In the genomic region with DNA sequence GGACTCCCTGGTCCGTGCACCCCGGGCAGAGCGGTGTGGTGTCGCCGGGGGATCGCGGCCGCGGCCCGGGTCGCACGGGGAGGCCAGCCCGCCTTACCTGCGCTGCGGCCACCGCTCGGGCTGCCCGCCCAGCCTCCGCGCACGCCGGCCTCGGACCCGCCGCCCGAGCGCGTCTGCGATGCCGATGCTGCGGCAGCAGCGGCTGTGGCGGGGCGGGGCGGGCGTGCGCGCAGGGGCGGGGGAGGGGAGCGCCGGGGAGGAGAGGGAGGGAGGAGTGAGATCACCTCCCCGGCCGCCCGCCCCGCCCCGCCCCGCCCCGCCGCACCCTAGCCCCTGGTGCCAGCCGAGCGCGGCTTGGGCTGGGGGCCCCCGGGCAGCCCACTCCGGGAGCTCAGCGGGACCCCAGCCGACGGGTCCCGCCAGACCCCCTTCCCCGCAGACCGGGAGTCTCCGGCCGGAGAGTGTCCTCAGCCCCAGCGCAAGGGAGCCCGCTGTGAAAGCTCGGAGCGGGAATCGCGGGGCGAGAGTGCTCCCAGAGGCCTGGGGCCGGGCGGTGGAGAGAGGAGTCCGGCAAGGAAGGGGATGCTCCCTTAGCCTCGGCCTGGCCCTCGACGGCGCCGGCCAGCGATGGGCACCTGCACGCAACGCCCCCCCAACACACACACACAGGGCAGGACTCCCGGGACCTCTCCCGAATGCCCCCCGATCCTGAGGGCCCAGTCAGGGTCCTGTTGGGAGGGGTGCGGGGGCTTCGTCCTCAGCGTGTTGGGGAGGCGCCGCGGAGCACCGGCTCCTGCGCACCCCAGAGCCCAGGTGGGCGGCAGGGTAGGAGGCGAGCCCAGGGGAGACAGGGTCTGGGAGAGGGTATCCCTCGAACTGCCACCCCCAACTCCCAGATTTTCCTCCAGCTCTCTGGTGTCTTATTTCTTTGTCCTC, we compare ENCODE assay signal across 9 cellular contexts. TPM values are rescaled to one million over a fixed set of nuclear protein-coding genes. Genes with fewer than 3 reads are reported as not detected.
A peak's percentile ranks its signal among the peaks of the same experiment; 100 is the strongest.
DNase-seq lines count a peak whose midpoint lies in the region; ATAC-seq, FAIRE-seq and TF ChIP-seq lines count a peak whose summit lies in the region.
"Had no signal": no experiment of that assay in that cellular context is flagged by ENCODE, and none has a peak within 500 bp of the region (broad histone marks: within the 10 kb centered on the region; RNA-seq: fewer than 3 reads in every experiment).

A gene with protein sequence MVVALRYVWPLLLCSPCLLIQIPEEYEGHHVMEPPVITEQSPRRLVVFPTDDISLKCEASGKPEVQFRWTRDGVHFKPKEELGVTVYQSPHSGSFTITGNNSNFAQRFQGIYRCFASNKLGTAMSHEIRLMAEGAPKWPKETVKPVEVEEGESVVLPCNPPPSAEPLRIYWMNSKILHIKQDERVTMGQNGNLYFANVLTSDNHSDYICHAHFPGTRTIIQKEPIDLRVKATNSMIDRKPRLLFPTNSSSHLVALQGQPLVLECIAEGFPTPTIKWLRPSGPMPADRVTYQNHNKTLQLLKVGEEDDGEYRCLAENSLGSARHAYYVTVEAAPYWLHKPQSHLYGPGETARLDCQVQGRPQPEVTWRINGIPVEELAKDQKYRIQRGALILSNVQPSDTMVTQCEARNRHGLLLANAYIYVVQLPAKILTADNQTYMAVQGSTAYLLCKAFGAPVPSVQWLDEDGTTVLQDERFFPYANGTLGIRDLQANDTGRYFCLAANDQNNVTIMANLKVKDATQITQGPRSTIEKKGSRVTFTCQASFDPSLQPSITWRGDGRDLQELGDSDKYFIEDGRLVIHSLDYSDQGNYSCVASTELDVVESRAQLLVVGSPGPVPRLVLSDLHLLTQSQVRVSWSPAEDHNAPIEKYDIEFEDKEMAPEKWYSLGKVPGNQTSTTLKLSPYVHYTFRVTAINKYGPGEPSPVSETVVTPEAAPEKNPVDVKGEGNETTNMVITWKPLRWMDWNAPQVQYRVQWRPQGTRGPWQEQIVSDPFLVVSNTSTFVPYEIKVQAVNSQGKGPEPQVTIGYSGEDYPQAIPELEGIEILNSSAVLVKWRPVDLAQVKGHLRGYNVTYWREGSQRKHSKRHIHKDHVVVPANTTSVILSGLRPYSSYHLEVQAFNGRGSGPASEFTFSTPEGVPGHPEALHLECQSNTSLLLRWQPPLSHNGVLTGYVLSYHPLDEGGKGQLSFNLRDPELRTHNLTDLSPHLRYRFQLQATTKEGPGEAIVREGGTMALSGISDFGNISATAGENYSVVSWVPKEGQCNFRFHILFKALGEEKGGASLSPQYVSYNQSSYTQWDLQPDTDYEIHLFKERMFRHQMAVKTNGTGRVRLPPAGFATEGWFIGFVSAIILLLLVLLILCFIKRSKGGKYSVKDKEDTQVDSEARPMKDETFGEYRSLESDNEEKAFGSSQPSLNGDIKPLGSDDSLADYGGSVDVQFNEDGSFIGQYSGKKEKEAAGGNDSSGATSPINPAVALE (minus strand): TSS at position 206 of the 936 bp plus-strand sequence. CDS start 10,337 bp downstream, outside the sequence.

- H3K4me3 ChIP-seq in keratinocyte (ENCODE audit: control insufficient read depth in 2 of 3, extremely low read depth in 1 of 3, insufficient read depth in 2 of 3, low read depth in 1 of 3, low read length in 3 of 3): peak within 1 kb of the TSS; percentile 46 to 59 (median 59)
- H3K4me3 ChIP-seq: GM12878 had no signal

- no peak for FAIRE-seq in keratinocyte (lab: Jason Lieb, UNC)
- FAIRE-seq: GM12878 had no signal

- H3K4me3 Mint-ChIP-seq in stimulated activated naive CD8-positive, alpha-beta T cell treated with anti-CD3 and anti-CD28 coated beads, Interleukin-15, Interleukin-2, amounts not matched to agents 100 ng/mL and 50 ng/mL, for 24 hours: peak within 1 kb of the TSS; percentile 17
- peak within 1 kb of the TSS; percentile 19 for H3K4me3 Mint-ChIP-seq in activated T-cell treated with anti-CD3 and anti-CD28 coated beads, Interleukin-2, amount 50 U/mL, for 4 hours

- H3K4me1 Mint-ChIP-seq in stimulated activated naive CD8-positive, alpha-beta T cell treated with anti-CD3 and anti-CD28 coated beads, Interleukin-15, Interleukin-2, amounts not matched to agents 100 ng/mL and 50 ng/mL, for 24 hours (ENCODE audit: low read depth): peaks cover 5% of the 10 kb centered on the region
- H3K4me1 Mint-ChIP-seq in activated T-cell treated with anti-CD3 and anti-CD28 coated beads, Interleukin-2, amount 50 U/mL, for 4 hours (ENCODE audit: low read depth): peaks cover 1% of the 10 kb centered on the region

- no peaks in the 10 kb centered on the region for H3K79me2 ChIP-seq in keratinocyte (ENCODE audit: control insufficient read depth, insufficient read depth, low read length)

- H3K9me1 ChIP-seq in keratinocyte (ENCODE audit: control insufficient read depth, extremely low read depth, insufficient read depth, low read length): no peaks in the 10 kb centered on the region

- no peak within 1 kb of the TSS for H3K9ac ChIP-seq in keratinocyte (ENCODE audit: control insufficient read depth, extremely low read depth, insufficient read depth, low read length)

- dilution Hi-C loops in keratinocyte (cut with MboI; ENCODE audit: extremely low pct_ligation_motif_present, low sequenced_read_pairs): no loop called here

- no peaks in the 10 kb centered on the region for H3K36me3 ChIP-seq in keratinocyte (ENCODE audit: control insufficient read depth in 2 of 2, extremely low read depth in 1 of 2, insufficient read depth in 2 of 2, low read length in 2 of 2)

- H3K27me3 Mint-ChIP-seq in stimulated activated naive CD8-positive, alpha-beta T cell treated with anti-CD3 and anti-CD28 coated beads, Interleukin-15, Interleukin-2, amounts not matched to agents 100 ng/mL and 50 ng/mL, for 24 hours: peaks cover 19% of the 10 kb centered on the region
- H3K27me3 Mint-ChIP-seq in activated T-cell treated with anti-CD3 and anti-CD28 coated beads, Interleukin-2, amount 50 U/mL, for 4 hours (ENCODE audit: low read depth): peaks cover 19% of the 10 kb centered on the region

- no peaks in the 10 kb centered on the region for H4K20me1 ChIP-seq in keratinocyte (ENCODE audit: control insufficient read depth, extremely low read depth, insufficient read depth, low read length)

- peak within 1 kb of the TSS; percentile 51 for H3K4me2 ChIP-seq in keratinocyte (ENCODE audit: control insufficient read depth, extremely low read depth, insufficient read depth, low read depth, low read length)

- H3K27me3 ChIP-seq in keratinocyte (ENCODE audit: control insufficient read depth, extremely low read depth, insufficient read depth, low read length): peaks cover 21% of the 10 kb centered on the region

- no peak within 1 kb of the TSS for H3K27ac ChIP-seq in keratinocyte (ENCODE audit: control insufficient read depth, insufficient read depth, low read length)

- H3K9me3 Mint-ChIP-seq in stimulated activated naive CD8-positive, alpha-beta T cell treated with anti-CD3 and anti-CD28 coated beads, Interleukin-15, Interleukin-2, amounts not matched to agents 100 ng/mL and 50 ng/mL, for 24 hours: no peaks in the 10 kb centered on the region
- no peaks in the 10 kb centered on the region for H3K9me3 Mint-ChIP-seq in activated T-cell treated with anti-CD3 and anti-CD28 coated beads, Interleukin-2, amount 50 U/mL, for 4 hours

- no peak for TF ChIP-seq CTCF in keratinocyte (optimal IDR thresholded peaks at IDR 0.05 in 1 of 3, IDR thresholded peaks at IDR 0.05 in 1 of 3, conservative IDR thresholded peaks at IDR 0.05 in 1 of 3; ENCODE audit: extremely low read depth in 1 of 3, insufficient read depth in 2 of 3, low read length in 3 of 3)

- no peak within 1 kb of the TSS for H2AFZ ChIP-seq in keratinocyte (ENCODE audit: control insufficient read depth, low read length)

- no peak within 1 kb of the TSS for H3K27ac Mint-ChIP-seq in stimulated activated naive CD8-positive, alpha-beta T cell treated with anti-CD3 and anti-CD28 coated beads, Interleukin-15, Interleukin-2, amounts not matched to agents 100 ng/mL and 50 ng/mL, for 24 hours

- H3K9me3 ChIP-seq in keratinocyte (ENCODE audit: control insufficient read depth, low read depth, low read length): no peaks in the 10 kb centered on the region

- no peak for DNase-seq in stimulated activated naive CD8-positive, alpha-beta T cell treated with anti-CD3 and anti-CD28 coated beads, Interleukin-15, Interleukin-2, amounts not matched to agents 100 U/mL and 50 U/mL, for 24 hours
- peak; percentile 29 for DNase-seq in activated T-cell treated with anti-CD3 and anti-CD28 coated beads, Interleukin-2, amount 50 U/mL, for 4 hours
- DNase-seq in keratinocyte (ENCODE audit: low read depth, low spot score): no peak
- DNase-seq in iPS-NIHi7 (ENCODE audit: extremely low spot score): no peak
- no peak for DNase-seq in Ammon's horn (ENCODE audit: low spot score)
- DNase-seq in superior temporal gyrus (ENCODE audit: extremely low spot score): no peak

- no peak for ATAC-seq in stimulated activated naive CD8-positive, alpha-beta T cell treated with anti-CD3 and anti-CD28 coated beads, Interleukin-15, Interleukin-2, amounts not matched to agents 100 U/mL and 50 U/mL, for 24 hours
- peak; percentile 67 to 71 for ATAC-seq in activated T-cell treated with anti-CD3 and anti-CD28 coated beads, Interleukin-2, amount 50 U/mL, for 4 hours
- no peak for ATAC-seq in HG02973 (IDR thresholded peaks at IDR 0.05; ENCODE audit: unreplicated experiment)
- ATAC-seq: GM12878 had no signal

- peaks cover 3% of the 10 kb centered on the region for H3K4me1 ChIP-seq in keratinocyte (ENCODE audit: control insufficient read depth, extremely low read depth, insufficient read depth, low read length)

- no peaks in the 10 kb centered on the region for H3K36me3 Mint-ChIP-seq in stimulated activated naive CD8-positive, alpha-beta T cell treated with anti-CD3 and anti-CD28 coated beads, Interleukin-15, Interleukin-2, amounts not matched to agents 100 ng/mL and 50 ng/mL, for 24 hours (ENCODE audit: low read depth)
- no peaks in the 10 kb centered on the region for H3K36me3 Mint-ChIP-seq in activated T-cell treated with anti-CD3 and anti-CD28 coated beads, Interleukin-2, amount 50 U/mL, for 4 hours (ENCODE audit: insufficient read depth)

RNA-seq across cellular contexts. Expression of the gene that starts here (rescaled TPM):
- total RNA-seq in activated T-cell treated with anti-CD3 and anti-CD28 coated beads, Interleukin-2, amount 50 U/mL, for 4 hours: under 1 TPM; 0.14 to 0.46 (median 0.34) TPM
- polyA plus RNA-seq in keratinocyte: 18.2 to 31.1 TPM (median 23.3 TPM) in 3 replicates
- 2.4 TPM for polyA plus RNA-seq in keratinocyte (2011; ENCODE audit: low read depth)
- polyA plus RNA-seq in keratinocyte (2011; cell fraction: cytosol; rRNA removed): 17.9 and 33.1 TPM in 2 replicates
- 147 and 179 TPM in 2 replicates for polyA plus RNA-seq in keratinocyte (2011; cell fraction: nucleus; rRNA removed)
- 6.5 and 62.0 TPM in 2 replicates for polyA plus RNA-seq in keratinocyte (2012; ENCODE audit: low replicate concordance)
- polyA minus RNA-seq in keratinocyte: 56.7 to 115 TPM (median 71.5 TPM) in 3 replicates
- 111 TPM for polyA minus RNA-seq in keratinocyte (2011; cell fraction: cytosol; rRNA and poly(A)+ RNA removed)
- 208 and 281 TPM in 2 replicates for polyA minus RNA-seq in keratinocyte (2011; cell fraction: nucleus; rRNA and poly(A)+ RNA removed)

Comparison
In these comparisons a context has a peak if more than half of its experiments do, and no peak if none do; other contexts are left out.
1. Peak in DNase-seq and ATAC-seq in activated T-cell treated with anti-CD3 and anti-CD28 coated beads, Interleukin-2, amount 50 U/mL, for 4 hours; RNA of the gene not detected or under 1 TPM.